27 cellular contexts compared by ENCODE assay signal in genomic region chr1:220888665-220888986, GRCh38. TPM values are rescaled to one million over a fixed set of nuclear protein-coding genes. Genes with fewer than 3 reads are reported as not detected.
"Had no signal": no experiment of that assay in that cellular context is flagged by ENCODE, and none has a peak within 500 bp of the region (broad histone marks: within the 10 kb centered on the region; RNA-seq: fewer than 3 reads in every experiment).

No MANE protein-coding gene starts in this region.

- H3K27ac Mint-ChIP-seq: memory B cell; naive thymus-derived CD8-positive, alpha-beta T cell; nephron; stimulated activated effector memory CD8-positive, alpha-beta T cell treated with anti-CD3 and anti-CD28 coated beads, Interleukin-12 subunit alpha, Interleukin-12 subunit beta, amount 100 ng/mL, for 72 hours; stimulated activated naive CD8-positive, alpha-beta T cell treated with anti-CD3 and anti-CD28 coated beads, Interleukin-15, Interleukin-2, amounts not matched to agents 100 ng/mL and 50 ng/mL, for 24 hours had no signal

- H3K4me3 Mint-ChIP-seq: naive thymus-derived CD8-positive, alpha-beta T cell; nephron; neural crest cell; stimulated activated effector memory CD8-positive, alpha-beta T cell treated with anti-CD3 and anti-CD28 coated beads, Interleukin-12 subunit alpha, Interleukin-12 subunit beta, amount 100 ng/mL, for 72 hours; stimulated activated naive CD8-positive, alpha-beta T cell treated with anti-CD3 and anti-CD28 coated beads, Interleukin-15, Interleukin-2, amounts not matched to agents 100 ng/mL and 50 ng/mL, for 24 hours had no signal

- ATAC-seq: mucosa of descending colon; naive thymus-derived CD8-positive, alpha-beta T cell; stimulated activated effector memory CD8-positive, alpha-beta T cell treated with anti-CD3 and anti-CD28 coated beads, Interleukin-12 subunit alpha, Interleukin-12 subunit beta, amount 100 ng/mL, for 72 hours had no signal

- H3K27ac ChIP-seq: left ventricle myocardium inferior, pancreas, prostate gland, right lobe of liver, skin epidermis, suprapubic skin, thoracic aorta, tibial artery, uterus had no signal

- H3K36me3 Mint-ChIP-seq: stimulated activated effector memory CD8-positive, alpha-beta T cell treated with anti-CD3 and anti-CD28 coated beads, Interleukin-12 subunit alpha, Interleukin-12 subunit beta, amount 100 ng/mL, for 72 hours had no signal

- FAIRE-seq: pancreas had no signal

- H3K4me3 ChIP-seq: mucosa of descending colon, prostate gland, right lobe of liver, uterus had no signal

- H3K9me3 ChIP-seq: left ventricle myocardium inferior, mucosa of descending colon, pancreas, prostate gland, right lobe of liver, suprapubic skin, thoracic aorta, tibial artery, uterus had no signal

- H3K36me3 ChIP-seq: pancreas, prostate gland, uterus had no signal

- H3K4me1 ChIP-seq: prostate gland, uterus had no signal

- DNase-seq: hypothalamus; islet precursor cell; left ventricle myocardium inferior; midbrain; mucosa of descending colon; naive thymus-derived CD8-positive, alpha-beta T cell; nucleus accumbens; pancreas; posterior cingulate gyrus; right lobe of liver; stimulated activated CD4-positive, alpha-beta T cell treated with anti-CD3 and anti-CD28 coated beads, Interleukin-12 subunit alpha, Interleukin-12 subunit beta, amount 100 ng/mL, for 4 hours; stimulated activated CD4-positive, alpha-beta T cell treated with anti-CD3 and anti-CD28 coated beads, Interleukin-15, amount 100 ng/mL, for 24 hours; stimulated activated CD4-positive, alpha-beta T cell treated with anti-CD3 and anti-CD28 coated beads, Interleukin-2, amount 100 ng/mL, for 24 hours; stimulated activated CD4-positive, alpha-beta T cell treated with anti-CD3 and anti-CD28 coated beads, Interleukin-4, amount 100 ng/mL, for 1 hour; stimulated activated naive CD4-positive, alpha-beta T cell; tibial artery; trophoblast cell; uterus had no signal

- H3K9me3 Mint-ChIP-seq: memory B cell; neural crest cell; stimulated activated effector memory CD8-positive, alpha-beta T cell treated with anti-CD3 and anti-CD28 coated beads, Interleukin-12 subunit alpha, Interleukin-12 subunit beta, amount 100 ng/mL, for 72 hours; stimulated activated naive CD8-positive, alpha-beta T cell treated with anti-CD3 and anti-CD28 coated beads, Interleukin-15, Interleukin-2, amounts not matched to agents 100 ng/mL and 50 ng/mL, for 24 hours had no signal

RNA-seq across cellular contexts. Expression of gene HLX, which starts 9.4 kb away (rescaled TPM):
- polyA plus RNA-seq: naive thymus-derived CD8-positive, alpha-beta T cell had no signal
